12 cellular contexts compared by ENCODE assay signal in the genomic region with DNA sequence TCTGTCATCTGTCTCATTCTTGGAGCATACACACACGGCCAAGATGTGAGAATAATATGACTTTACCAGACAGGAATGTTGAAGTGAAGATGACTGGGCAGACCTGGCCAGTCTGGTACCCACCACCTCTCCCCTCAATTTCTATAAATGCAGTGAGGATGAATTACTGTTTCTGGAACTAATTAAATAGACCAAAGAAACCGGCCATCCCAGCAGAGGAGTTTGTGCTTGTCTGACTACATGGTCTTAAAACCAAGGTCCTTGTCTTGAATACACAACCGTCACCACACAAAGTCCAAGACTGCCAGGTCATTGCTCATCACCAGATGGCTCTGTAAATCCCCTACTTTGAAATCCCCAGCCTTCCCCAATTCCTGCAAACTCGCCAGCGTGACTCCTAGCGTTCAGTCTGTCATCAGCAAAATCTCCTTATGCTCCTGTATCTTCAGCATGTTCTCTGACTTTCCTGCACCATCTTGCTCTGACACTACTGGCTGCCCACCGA.
DNase-seq lines count a peak whose midpoint lies in the region; ATAC-seq, FAIRE-seq and TF ChIP-seq lines count a peak whose summit lies in the region.
"Had no signal": no experiment of that assay in that cellular context is flagged by ENCODE, and none has a peak within 500 bp of the region (broad histone marks: within the 10 kb centered on the region; RNA-seq: fewer than 3 reads in every experiment).

No MANE protein-coding gene starts in this region.

- ATAC-seq in omental fat pad (ENCODE audit: low FRiP score) (peak; percentile 45), HG03342 (IDR thresholded peaks at IDR 0.05; ENCODE audit: unreplicated experiment) (no peak)
- ATAC-seq: K562 had no signal

- POLR2A ChIA-PET in activated CD4-positive, alpha-beta T cell treated with anti-CD3 and anti-CD28 coated beads, Interleukin-2, amount 10 ng/mL, durations not matched to agents 7 days and 5 days (lab: Charles Lee): no interaction called here

- no peaks in the 10 kb centered on the region for H3K4me1 Mint-ChIP-seq in activated CD4-positive, alpha-beta T cell treated with anti-CD3 and anti-CD28 coated beads, Interleukin-2, amount 10 ng/mL, durations not matched to agents 7 days and 5 days
- H3K4me1 Mint-ChIP-seq: activated CD4-positive, alpha-beta memory T cell treated with anti-CD3 and anti-CD28 coated beads, Interleukin-2, amount 10 ng/mL, durations not matched to agents 7 days and 5 days; activated naive CD8-positive, alpha-beta T cell treated with anti-CD3 and anti-CD28 coated beads, Interleukin-2, amount 10 ng/mL, durations not matched to agents 7 days and 5 days had no signal

- peaks cover 5% of the 10 kb centered on the region for H3K27me3 Mint-ChIP-seq in activated CD4-positive, alpha-beta T cell treated with anti-CD3 and anti-CD28 coated beads, Interleukin-2, amount 10 ng/mL, durations not matched to agents 7 days and 5 days
- H3K27me3 Mint-ChIP-seq: activated CD4-positive, alpha-beta memory T cell treated with anti-CD3 and anti-CD28 coated beads, Interleukin-2, amount 10 ng/mL, durations not matched to agents 7 days and 5 days had no signal

- FAIRE-seq in D721Med (lab: Jason Lieb, UNC): peak; percentile 32
- FAIRE-seq: K562 had no signal

- CTCF ChIA-PET in activated CD4-positive, alpha-beta T cell treated with anti-CD3 and anti-CD28 coated beads, Interleukin-2, amount 10 ng/mL, durations not matched to agents 7 days and 5 days (lab: Charles Lee): no interaction called here

- no peak overlapping the region for H3K27ac Mint-ChIP-seq in activated CD4-positive, alpha-beta T cell treated with anti-CD3 and anti-CD28 coated beads, Interleukin-2, amount 10 ng/mL, durations not matched to agents 7 days and 5 days
- H3K27ac Mint-ChIP-seq: activated CD4-positive, alpha-beta memory T cell treated with anti-CD3 and anti-CD28 coated beads, Interleukin-2, amount 10 ng/mL, durations not matched to agents 7 days and 5 days; activated naive CD8-positive, alpha-beta T cell treated with anti-CD3 and anti-CD28 coated beads, Interleukin-2, amount 10 ng/mL, durations not matched to agents 7 days and 5 days had no signal

- no peak for TF ChIP-seq CTCF in D721Med (IDR thresholded peaks at IDR 0.05; ENCODE audit: insufficient read depth, missing control alignments)
- TF ChIP-seq CTCF in omental fat pad (IDR thresholded peaks at IDR 0.05): no peak

- DNase-seq in D721Med (ENCODE audit: insufficient read length, low spot score) (no peak), NCI-H446 treated with DMSO at 0.1 percent for 48 hours (lab: John Stamatoyannopoulos, UW) (peak; percentile 88), cerebellar cortex (ENCODE audit: low spot score) (peak; percentile 7), omental fat pad (ENCODE audit: low spot score) (no peak), NCI-H1048 (lab: John Stamatoyannopoulos, UW) (no peak), MV-4-11 (lab: John Stamatoyannopoulos, UW) (no peak)
- DNase-seq in activated CD4-positive, alpha-beta T cell treated with anti-CD3 and anti-CD28 coated beads, Interleukin-2, amount 10 ng/mL, durations not matched to agents 7 days and 5 days: no peak
- DNase-seq: activated CD4-positive, alpha-beta memory T cell treated with anti-CD3 and anti-CD28 coated beads, Interleukin-2, amount 10 ng/mL, durations not matched to agents 7 days and 5 days; activated naive CD8-positive, alpha-beta T cell treated with anti-CD3 and anti-CD28 coated beads, Interleukin-2, amount 10 ng/mL, durations not matched to agents 7 days and 5 days; left cardiac atrium had no signal

- no peaks in the 10 kb centered on the region for H3K9me3 Mint-ChIP-seq in activated CD4-positive, alpha-beta T cell treated with anti-CD3 and anti-CD28 coated beads, Interleukin-2, amount 10 ng/mL, durations not matched to agents 7 days and 5 days
- H3K9me3 Mint-ChIP-seq: activated CD4-positive, alpha-beta memory T cell treated with anti-CD3 and anti-CD28 coated beads, Interleukin-2, amount 10 ng/mL, durations not matched to agents 7 days and 5 days; activated naive CD8-positive, alpha-beta T cell treated with anti-CD3 and anti-CD28 coated beads, Interleukin-2, amount 10 ng/mL, durations not matched to agents 7 days and 5 days had no signal

- H3K4me3 Mint-ChIP-seq in activated CD4-positive, alpha-beta T cell treated with anti-CD3 and anti-CD28 coated beads, Interleukin-2, amount 10 ng/mL, durations not matched to agents 7 days and 5 days: no peak overlapping the region
- H3K4me3 Mint-ChIP-seq: activated CD4-positive, alpha-beta memory T cell treated with anti-CD3 and anti-CD28 coated beads, Interleukin-2, amount 10 ng/mL, durations not matched to agents 7 days and 5 days; activated naive CD8-positive, alpha-beta T cell treated with anti-CD3 and anti-CD28 coated beads, Interleukin-2, amount 10 ng/mL, durations not matched to agents 7 days and 5 days had no signal

- no peaks in the 10 kb centered on the region for H3K36me3 Mint-ChIP-seq in activated CD4-positive, alpha-beta T cell treated with anti-CD3 and anti-CD28 coated beads, Interleukin-2, amount 10 ng/mL, durations not matched to agents 7 days and 5 days (ENCODE audit: low read depth)
- H3K36me3 Mint-ChIP-seq: activated naive CD8-positive, alpha-beta T cell treated with anti-CD3 and anti-CD28 coated beads, Interleukin-2, amount 10 ng/mL, durations not matched to agents 7 days and 5 days had no signal

Comparison
In these comparisons a context has a peak if more than half of its experiments do, and no peak if none do; other contexts are left out.
1. DNase-seq: peak in NCI-H446 treated with DMSO at 0.1 percent for 48 hours (single experiment) and cerebellar cortex (single experiment); none in D721Med (single experiment), omental fat pad (single experiment), NCI-H1048 (single experiment), MV-4-11 (single experiment) and activated CD4-positive, alpha-beta T cell treated with anti-CD3 and anti-CD28 coated beads, Interleukin-2, amount 10 ng/mL, durations not matched to agents 7 days and 5 days (single experiment).